21 cellular contexts compared by ENCODE assay signal in the genomic region with DNA sequence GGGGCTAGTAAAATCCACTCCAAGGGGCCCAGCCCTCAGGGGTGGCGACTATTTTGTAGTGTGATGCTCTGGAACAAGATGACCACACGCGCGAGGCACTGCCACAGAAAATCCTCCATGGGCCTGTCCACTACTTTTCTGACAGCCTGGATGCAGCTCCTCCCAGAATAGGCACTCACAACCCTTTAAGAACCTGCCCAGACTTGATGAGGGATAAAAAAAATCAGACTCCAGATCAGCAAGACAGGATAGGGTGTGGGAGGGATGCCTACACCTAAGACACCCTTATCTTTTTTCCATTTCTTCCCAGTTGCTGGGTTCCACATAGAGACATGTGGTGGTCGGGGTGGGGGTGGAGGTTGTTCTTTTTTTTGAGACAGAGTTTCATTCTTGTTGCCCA. TPM values are rescaled to one million over a fixed set of nuclear protein-coding genes. Genes with fewer than 3 reads are reported as not detected.
DNase-seq lines count a peak whose midpoint lies in the region; FAIRE-seq and TF ChIP-seq lines count a peak whose summit lies in the region.
"Had no signal": no experiment of that assay in that cellular context is flagged by ENCODE, and none has a peak within 500 bp of the region (broad histone marks: within the 10 kb centered on the region; RNA-seq: fewer than 3 reads in every experiment).

No MANE protein-coding gene starts in this region.

- CTCF ChIA-PET in RWPE1 (lab: Yijun Ruan, JAX) = interaction anchor here (0.7 kb wide), 1 partner anchor 125 kb away, joined by 3 read pairs; no protein-coding TSS in a partner anchor
- CTCF ChIA-PET in SK-N-SH (lab: Yijun Ruan, JAX) = no interaction called here

- H3F3A ChIP-seq in SK-N-SH (replicated peaks; ENCODE audit: insufficient read depth) = no peaks in the 10 kb centered on the region

- H2AFZ ChIP-seq in keratinocyte (ENCODE audit: control insufficient read depth, low read length) (no peak overlapping the region), SK-N-SH (ENCODE audit: low read depth) (no peak overlapping the region)

- no peak overlapping the region for H3K9ac ChIP-seq in keratinocyte (ENCODE audit: control insufficient read depth, extremely low read depth, insufficient read depth, low read length)
- H3K9ac ChIP-seq in SK-N-SH = no peak overlapping the region

- POLR2A ChIA-PET in RWPE1 (lab: Yijun Ruan, JAX; ENCODE audit: low non-redundant PET) = no interaction called here
- POLR2A ChIA-PET in SK-N-SH (lab: Yijun Ruan, JAX) = no interaction called here

- DNase-seq in RWPE1 (ENCODE audit: low spot score) (peak; percentile 68), bronchial epithelial cell (ENCODE audit: low read depth) (peak; percentile 76), keratinocyte (ENCODE audit: low read depth, low spot score) (no peak), HTR-8/SVneo (ENCODE audit: insufficient read length, low spot score) (no peak), SK-N-SH (no peak)
- DNase-seq in stimulated activated CD4-positive, alpha-beta T cell treated with anti-CD3 and anti-CD28 coated beads, Interleukin-2, amount 100 ng/mL, for 48 hours = no peak
- DNase-seq: ACHN; BE2C; C1 segment of cervical spinal cord; CD4-positive, CD25-positive, alpha-beta regulatory T cell; CD8-positive, alpha-beta memory T cell; COR-L47; DMS 273 treated with DMSO at 0.1 percent for 48 hours; DMS53; DND-41; EL; GOT3 had no signal

- no peaks in the 10 kb centered on the region for H3K79me2 ChIP-seq in keratinocyte (ENCODE audit: control insufficient read depth, insufficient read depth, low read length)
- no peaks in the 10 kb centered on the region for H3K79me2 ChIP-seq in SK-N-SH (ENCODE audit: insufficient read depth)

- FAIRE-seq in bronchial epithelial cell (lab: Jason Lieb, UNC) (no peak), keratinocyte (lab: Jason Lieb, UNC) (peak; percentile 62), HTR-8/SVneo (lab: Jason Lieb, UNC) (no peak)
- FAIRE-seq: A204.1, GM12878 had no signal

- H4K20me1 ChIP-seq in keratinocyte (ENCODE audit: control insufficient read depth, extremely low read depth, insufficient read depth, low read length) (no peaks in the 10 kb centered on the region), SK-N-SH (ENCODE audit: insufficient read depth) (no peaks in the 10 kb centered on the region)

- TF ChIP-seq EP300 in SK-N-SH (IDR thresholded peaks at IDR 0.05; ENCODE audit: borderline replicate concordance in 1 of 2, low read depth in 1 of 2, low read length in 1 of 2) = no peak

- dilution Hi-C loops in keratinocyte (cut with MboI; ENCODE audit: extremely low pct_ligation_motif_present, low sequenced_read_pairs) = no loop called here

- no peak overlapping the region for H3K4me3 ChIP-seq in bronchial epithelial cell (ENCODE audit: low read depth, low read length)
- no peak overlapping the region for H3K4me3 ChIP-seq in keratinocyte (ENCODE audit: control insufficient read depth in 2 of 3, extremely low read depth in 1 of 3, insufficient read depth in 2 of 3, low read depth in 1 of 3, low read length in 3 of 3)
- no peak overlapping the region for H3K4me3 ChIP-seq in SK-N-SH (ENCODE audit: low read depth in 2 of 2, low read length in 1 of 2)
- H3K4me3 ChIP-seq: GM12878 had no signal

- H3K36me3 ChIP-seq in bronchial epithelial cell (ENCODE audit: control insufficient read depth, insufficient read depth, low read length) = no peaks in the 10 kb centered on the region
- no peaks in the 10 kb centered on the region for H3K36me3 ChIP-seq in keratinocyte (ENCODE audit: control insufficient read depth in 2 of 2, extremely low read depth in 1 of 2, insufficient read depth in 2 of 2, low read length in 2 of 2)
- H3K36me3 ChIP-seq in SK-N-SH (replicated peaks in 1 of 2; ENCODE audit: control insufficient read depth in 1 of 2, insufficient read depth in 2 of 2, low read length in 1 of 2) = no peaks in the 10 kb centered on the region
- H3K36me3 ChIP-seq: BE2C had no signal

- H3K27me3 ChIP-seq in bronchial epithelial cell (ENCODE audit: control insufficient read depth, insufficient read depth, low read length) (no peaks in the 10 kb centered on the region), keratinocyte (ENCODE audit: control insufficient read depth, extremely low read depth, insufficient read depth, low read length) (no peaks in the 10 kb centered on the region), SK-N-SH (ENCODE audit: insufficient read depth) (no peaks in the 10 kb centered on the region)
- H3K27me3 ChIP-seq: BE2C had no signal

- no peaks in the 10 kb centered on the region for H3K9me3 ChIP-seq in keratinocyte (ENCODE audit: control insufficient read depth, low read depth, low read length)
- H3K9me3 ChIP-seq in SK-N-SH = no peaks in the 10 kb centered on the region
- H3K9me3 ChIP-seq: BE2C had no signal

- H3K4me1 ChIP-seq in keratinocyte (ENCODE audit: control insufficient read depth, extremely low read depth, insufficient read depth, low read length) (peaks cover 11% of the 10 kb centered on the region), SK-N-SH (ENCODE audit: control insufficient read depth in 1 of 2, insufficient read depth in 2 of 2, low read depth in 1 of 2, low read length in 1 of 2) (no peaks in the 10 kb centered on the region)
- H3K4me1 ChIP-seq: BE2C had no signal

- TF ChIP-seq RAD21 in SK-N-SH (IDR thresholded peaks at IDR 0.05; ENCODE audit: low read length) = no peak

- H3K9me1 ChIP-seq in keratinocyte (ENCODE audit: control insufficient read depth, extremely low read depth, insufficient read depth, low read length) = no peaks in the 10 kb centered on the region

- TF ChIP-seq CTCF in RWPE1 (conservative IDR thresholded peaks at IDR 0.05; ENCODE audit: low read depth) (no peak), bronchial epithelial cell (IDR thresholded peaks at IDR 0.05; ENCODE audit: insufficient read depth, low read length, severe bottlenecking) (no peak), keratinocyte (optimal IDR thresholded peaks at IDR 0.05 in 1 of 3, IDR thresholded peaks at IDR 0.05 in 1 of 3, conservative IDR thresholded peaks at IDR 0.05 in 1 of 3; ENCODE audit: extremely low read depth in 1 of 3, insufficient read depth in 2 of 3, low read length in 3 of 3) (no peak), SK-N-SH (IDR thresholded peaks at IDR 0.05) (no peak)

- H3K9me2 ChIP-seq in SK-N-SH = no peaks in the 10 kb centered on the region

- no peak overlapping the region for H3K27ac ChIP-seq in RWPE1
- no peak overlapping the region for H3K27ac ChIP-seq in keratinocyte (ENCODE audit: control insufficient read depth, insufficient read depth, low read length)
- no peak overlapping the region for H3K27ac ChIP-seq in SK-N-SH (ENCODE audit: low read depth in 2 of 2, low read length in 1 of 2)

- H3K4me2 ChIP-seq in keratinocyte (ENCODE audit: control insufficient read depth, extremely low read depth, insufficient read depth, low read depth, low read length) (peak overlapping the region; percentile 33), SK-N-SH (no peak overlapping the region)

- 83% methylated on average over 5 of the region's 5 CpGs for WGBS in SK-N-SH (ENCODE audit: low lambda C conversion rate)

TF ChIP-seq in SK-N-SH, 30 proteins besides CTCF, POLR2A, EP300 and RAD21 (continues in another document):
- TF ChIP-seq POLR2AphosphoS5 (IDR thresholded peaks at IDR 0.05; ENCODE audit: low read depth, low read length) (no peak), GABPA (IDR thresholded peaks at IDR 0.05; ENCODE audit: low read depth) (no peak), FOXJ3 (CRISPR knock-in tag; IDR thresholded peaks at IDR 0.05) (no peak), RCOR1 (IDR thresholded peaks at IDR 0.05; ENCODE audit: low read length) (no peak)

RNA-seq across cellular contexts. Expression of gene PCAT6, which starts 33.5 kb away (rescaled TPM):
- 0.51 TPM in 1 of 2 replicates, not detected in the other for total RNA-seq in bronchial epithelial cell
- polyA plus RNA-seq in keratinocyte (1.6 to 3.5 TPM (median 2.3 TPM) in 3 replicates), SK-N-SH (2012; rRNA removed) (5.1 and 6.9 TPM in 2 replicates)
- polyA plus RNA-seq in keratinocyte (2011; ENCODE audit: low read depth) = 1.5 TPM
- 3.5 and 7.5 TPM in 2 replicates for polyA plus RNA-seq in keratinocyte (2011; cell fraction: cytosol; rRNA removed)
- 5.3 and 6.0 TPM in 2 replicates for polyA plus RNA-seq in keratinocyte (2011; cell fraction: nucleus; rRNA removed)
- polyA plus RNA-seq in keratinocyte (2012; ENCODE audit: low replicate concordance) = 5.5 and 15.1 TPM in 2 replicates
- polyA minus RNA-seq in keratinocyte = 0.62 to 2.3 TPM (median 1.2 TPM) in 3 replicates
- polyA minus RNA-seq in keratinocyte (2011; cell fraction: cytosol; rRNA and poly(A)+ RNA removed) = not detected
- polyA minus RNA-seq in keratinocyte (2011; cell fraction: nucleus; rRNA and poly(A)+ RNA removed) = 0.93 and 1.2 TPM in 2 replicates
- 4.0 and 4.9 TPM in 2 replicates for polyA plus RNA-seq in SK-N-SH (2012; cell fraction: cytosol; rRNA removed)
- polyA plus RNA-seq in SK-N-SH (2012; cell fraction: nucleus; rRNA removed) = 6.8 and 8.3 TPM in 2 replicates
- total RNA-seq: CD4-positive, CD25-positive, alpha-beta regulatory T cell; G401; HT-29 had no signal
- polyA plus RNA-seq: CD4-positive, CD25-positive, alpha-beta regulatory T cell had no signal

RNA-seq across cellular contexts. Expression of gene KDM5B, which starts 36.0 kb away (rescaled TPM):
- total RNA-seq in bronchial epithelial cell = 74.0 and 102 TPM in 2 replicates
- 57.6 to 60.1 TPM (median 59.9 TPM) in 3 replicates for polyA plus RNA-seq in keratinocyte
- 151 TPM for polyA plus RNA-seq in keratinocyte (2011; ENCODE audit: low read depth)
- polyA plus RNA-seq in keratinocyte (2011; cell fraction: cytosol; rRNA removed) = 33.8 and 53.8 TPM in 2 replicates
- polyA plus RNA-seq in keratinocyte (2011; cell fraction: nucleus; rRNA removed) = 151 and 176 TPM in 2 replicates
- 33.4 and 44.8 TPM in 2 replicates for polyA plus RNA-seq in keratinocyte (2012; ENCODE audit: low replicate concordance)
- 60.2 to 203 TPM (median 145 TPM) in 3 replicates for polyA minus RNA-seq in keratinocyte
- 55.4 TPM for polyA minus RNA-seq in keratinocyte (2011; cell fraction: cytosol; rRNA and poly(A)+ RNA removed)
- polyA minus RNA-seq in keratinocyte (2011; cell fraction: nucleus; rRNA and poly(A)+ RNA removed) = 202 and 305 TPM in 2 replicates
- polyA plus RNA-seq in SK-N-SH (2012; rRNA removed) = 21.7 and 25.1 TPM in 2 replicates
- polyA plus RNA-seq in SK-N-SH (2012; cell fraction: cytosol; rRNA removed) = 19.4 and 20.2 TPM in 2 replicates
- polyA plus RNA-seq in SK-N-SH (2012; cell fraction: nucleus; rRNA removed) = 44.3 and 67.7 TPM in 2 replicates

RNA-seq across cellular contexts. Expression of gene RABIF, which starts 44.7 kb away (rescaled TPM):
- 3.9 and 10.4 TPM in 2 replicates for total RNA-seq in bronchial epithelial cell
- polyA plus RNA-seq in keratinocyte (14.8 to 17.4 TPM (median 16.6 TPM) in 3 replicates), SK-N-SH (2012; rRNA removed) (10.7 and 11.6 TPM in 2 replicates)
- polyA plus RNA-seq in keratinocyte (2011; ENCODE audit: low read depth) = 2.7 TPM
- polyA plus RNA-seq in keratinocyte (2011; cell fraction: cytosol; rRNA removed) = 12.0 and 20.3 TPM in 2 replicates
- 9.9 and 10.5 TPM in 2 replicates for polyA plus RNA-seq in keratinocyte (2011; cell fraction: nucleus; rRNA removed)
- polyA plus RNA-seq in keratinocyte (2012; ENCODE audit: low replicate concordance) = 8.6 and 13.0 TPM in 2 replicates
- polyA minus RNA-seq in keratinocyte = 5.1 to 11.5 TPM (median 10.9 TPM) in 3 replicates
- polyA minus RNA-seq in keratinocyte (2011; cell fraction: cytosol; rRNA and poly(A)+ RNA removed) = 6.7 TPM
- polyA minus RNA-seq in keratinocyte (2011; cell fraction: nucleus; rRNA and poly(A)+ RNA removed) = 3.1 and 5.0 TPM in 2 replicates
- 14.0 and 14.1 TPM in 2 replicates for polyA plus RNA-seq in SK-N-SH (2012; cell fraction: cytosol; rRNA removed)
- 4.2 and 5.5 TPM in 2 replicates for polyA plus RNA-seq in SK-N-SH (2012; cell fraction: nucleus; rRNA removed)

Comparison
In these comparisons a context has a peak if more than half of its experiments do, and no peak if none do; other contexts are left out.
1. DNase-seq: peak in RWPE1 (single experiment) and bronchial epithelial cell (single experiment); none in keratinocyte (single experiment), stimulated activated CD4-positive, alpha-beta T cell treated with anti-CD3 and anti-CD28 coated beads, Interleukin-2, amount 100 ng/mL, for 48 hours (0 of 2), HTR-8/SVneo (single experiment) and SK-N-SH (single experiment).